3 cellular contexts compared by ENCODE assay signal in the genomic region with DNA sequence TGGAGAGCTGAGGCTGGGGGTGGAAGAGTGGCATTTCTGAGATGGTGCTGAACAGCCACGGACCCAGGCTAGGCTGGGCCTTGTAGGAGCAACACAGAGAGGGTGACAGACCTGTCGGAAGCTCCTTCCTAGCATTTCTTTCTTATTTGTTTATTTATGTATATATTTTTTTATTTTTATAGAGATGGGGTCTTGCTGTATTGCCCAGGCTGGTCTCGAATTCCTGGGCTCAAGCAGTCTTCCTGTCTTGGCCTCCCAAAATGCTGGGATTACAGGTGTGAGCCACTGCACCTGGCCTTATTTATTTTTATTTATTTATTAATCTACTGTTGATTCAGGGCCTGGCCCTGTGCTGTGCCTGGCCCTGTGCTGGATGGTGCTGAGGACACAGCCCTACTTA.
TF ChIP-seq lines count a peak whose summit lies in the region.

No MANE protein-coding gene starts in this region.

TF ChIP-seq in SK-N-SH, 30 proteins besides CTCF, POLR2A, EP300 and RAD21:
- TF ChIP-seq, protein P1, sequence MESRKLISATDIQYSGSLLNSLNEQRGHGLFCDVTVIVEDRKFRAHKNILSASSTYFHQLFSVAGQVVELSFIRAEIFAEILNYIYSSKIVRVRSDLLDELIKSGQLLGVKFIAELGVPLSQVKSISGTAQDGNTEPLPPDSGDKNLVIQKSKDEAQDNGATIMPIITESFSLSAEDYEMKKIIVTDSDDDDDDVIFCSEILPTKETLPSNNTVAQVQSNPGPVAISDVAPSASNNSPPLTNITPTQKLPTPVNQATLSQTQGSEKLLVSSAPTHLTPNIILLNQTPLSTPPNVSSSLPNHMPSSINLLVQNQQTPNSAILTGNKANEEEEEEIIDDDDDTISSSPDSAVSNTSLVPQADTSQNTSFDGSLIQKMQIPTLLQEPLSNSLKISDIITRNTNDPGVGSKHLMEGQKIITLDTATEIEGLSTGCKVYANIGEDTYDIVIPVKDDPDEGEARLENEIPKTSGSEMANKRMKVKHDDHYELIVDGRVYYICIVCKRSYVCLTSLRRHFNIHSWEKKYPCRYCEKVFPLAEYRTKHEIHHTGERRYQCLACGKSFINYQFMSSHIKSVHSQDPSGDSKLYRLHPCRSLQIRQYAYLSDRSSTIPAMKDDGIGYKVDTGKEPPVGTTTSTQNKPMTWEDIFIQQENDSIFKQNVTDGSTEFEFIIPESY (IDR thresholded peaks at IDR 0.05; ENCODE audit: borderline replicate concordance, low read depth): no peak
- TF ChIP-seq GABPA (IDR thresholded peaks at IDR 0.05; ENCODE audit: low read depth): no peak
- TF ChIP-seq, protein P2, sequence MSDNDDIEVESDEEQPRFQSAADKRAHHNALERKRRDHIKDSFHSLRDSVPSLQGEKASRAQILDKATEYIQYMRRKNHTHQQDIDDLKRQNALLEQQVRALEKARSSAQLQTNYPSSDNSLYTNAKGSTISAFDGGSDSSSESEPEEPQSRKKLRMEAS (IDR thresholded peaks at IDR 0.05; ENCODE audit: low read depth): no peak
- TF ChIP-seq YY1 (IDR thresholded peaks at IDR 0.05; ENCODE audit: low read depth): no peak
- no peak for TF ChIP-seq CHD2 (IDR thresholded peaks at IDR 0.05; ENCODE audit: low read length, partially characterized antibody)
- no peak for TF ChIP-seq MXI1 (IDR thresholded peaks at IDR 0.05; ENCODE audit: low read depth, low read length)
- no peak for TF ChIP-seq GATA2 (CRISPR knock-in tag; IDR thresholded peaks at IDR 0.05)
- no peak for TF ChIP-seq SMC3 (IDR thresholded peaks at IDR 0.05; ENCODE audit: low read depth, low read length)
- TF ChIP-seq, protein P3, sequence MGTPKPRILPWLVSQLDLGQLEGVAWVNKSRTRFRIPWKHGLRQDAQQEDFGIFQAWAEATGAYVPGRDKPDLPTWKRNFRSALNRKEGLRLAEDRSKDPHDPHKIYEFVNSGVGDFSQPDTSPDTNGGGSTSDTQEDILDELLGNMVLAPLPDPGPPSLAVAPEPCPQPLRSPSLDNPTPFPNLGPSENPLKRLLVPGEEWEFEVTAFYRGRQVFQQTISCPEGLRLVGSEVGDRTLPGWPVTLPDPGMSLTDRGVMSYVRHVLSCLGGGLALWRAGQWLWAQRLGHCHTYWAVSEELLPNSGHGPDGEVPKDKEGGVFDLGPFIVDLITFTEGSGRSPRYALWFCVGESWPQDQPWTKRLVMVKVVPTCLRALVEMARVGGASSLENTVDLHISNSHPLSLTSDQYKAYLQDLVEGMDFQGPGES (IDR thresholded peaks at IDR 0.05; ENCODE audit: low read depth, low read length): no peak
- TF ChIP-seq RCOR1 (IDR thresholded peaks at IDR 0.05; ENCODE audit: low read length): no peak

TF ChIP-seq in SK-N-SH treated with all-trans-retinoic acid at 6 μM for 48 hours, 23 proteins besides CTCF, POLR2A, EP300 and RAD21:
- TF ChIP-seq ZFP30 (CRISPR knock-in tag; IDR thresholded peaks at IDR 0.05): no peak
- TF ChIP-seq OSR1 (CRISPR knock-in tag; IDR thresholded peaks at IDR 0.05): no peak

TF ChIP-seq in GM23338, 12 proteins besides CTCF, POLR2A, EP300 and RAD21:
- no peak for TF ChIP-seq ZNF114 (CRISPR knock-in tag; IDR thresholded peaks at IDR 0.05)
- no peak for TF ChIP-seq CREB1 (CRISPR knock-in tag; IDR thresholded peaks at IDR 0.05; ENCODE audit: low read depth)
- TF ChIP-seq ZNF331 (CRISPR knock-in tag; IDR thresholded peaks at IDR 0.05; ENCODE audit: low read depth): no peak
- TF ChIP-seq, protein P4, sequence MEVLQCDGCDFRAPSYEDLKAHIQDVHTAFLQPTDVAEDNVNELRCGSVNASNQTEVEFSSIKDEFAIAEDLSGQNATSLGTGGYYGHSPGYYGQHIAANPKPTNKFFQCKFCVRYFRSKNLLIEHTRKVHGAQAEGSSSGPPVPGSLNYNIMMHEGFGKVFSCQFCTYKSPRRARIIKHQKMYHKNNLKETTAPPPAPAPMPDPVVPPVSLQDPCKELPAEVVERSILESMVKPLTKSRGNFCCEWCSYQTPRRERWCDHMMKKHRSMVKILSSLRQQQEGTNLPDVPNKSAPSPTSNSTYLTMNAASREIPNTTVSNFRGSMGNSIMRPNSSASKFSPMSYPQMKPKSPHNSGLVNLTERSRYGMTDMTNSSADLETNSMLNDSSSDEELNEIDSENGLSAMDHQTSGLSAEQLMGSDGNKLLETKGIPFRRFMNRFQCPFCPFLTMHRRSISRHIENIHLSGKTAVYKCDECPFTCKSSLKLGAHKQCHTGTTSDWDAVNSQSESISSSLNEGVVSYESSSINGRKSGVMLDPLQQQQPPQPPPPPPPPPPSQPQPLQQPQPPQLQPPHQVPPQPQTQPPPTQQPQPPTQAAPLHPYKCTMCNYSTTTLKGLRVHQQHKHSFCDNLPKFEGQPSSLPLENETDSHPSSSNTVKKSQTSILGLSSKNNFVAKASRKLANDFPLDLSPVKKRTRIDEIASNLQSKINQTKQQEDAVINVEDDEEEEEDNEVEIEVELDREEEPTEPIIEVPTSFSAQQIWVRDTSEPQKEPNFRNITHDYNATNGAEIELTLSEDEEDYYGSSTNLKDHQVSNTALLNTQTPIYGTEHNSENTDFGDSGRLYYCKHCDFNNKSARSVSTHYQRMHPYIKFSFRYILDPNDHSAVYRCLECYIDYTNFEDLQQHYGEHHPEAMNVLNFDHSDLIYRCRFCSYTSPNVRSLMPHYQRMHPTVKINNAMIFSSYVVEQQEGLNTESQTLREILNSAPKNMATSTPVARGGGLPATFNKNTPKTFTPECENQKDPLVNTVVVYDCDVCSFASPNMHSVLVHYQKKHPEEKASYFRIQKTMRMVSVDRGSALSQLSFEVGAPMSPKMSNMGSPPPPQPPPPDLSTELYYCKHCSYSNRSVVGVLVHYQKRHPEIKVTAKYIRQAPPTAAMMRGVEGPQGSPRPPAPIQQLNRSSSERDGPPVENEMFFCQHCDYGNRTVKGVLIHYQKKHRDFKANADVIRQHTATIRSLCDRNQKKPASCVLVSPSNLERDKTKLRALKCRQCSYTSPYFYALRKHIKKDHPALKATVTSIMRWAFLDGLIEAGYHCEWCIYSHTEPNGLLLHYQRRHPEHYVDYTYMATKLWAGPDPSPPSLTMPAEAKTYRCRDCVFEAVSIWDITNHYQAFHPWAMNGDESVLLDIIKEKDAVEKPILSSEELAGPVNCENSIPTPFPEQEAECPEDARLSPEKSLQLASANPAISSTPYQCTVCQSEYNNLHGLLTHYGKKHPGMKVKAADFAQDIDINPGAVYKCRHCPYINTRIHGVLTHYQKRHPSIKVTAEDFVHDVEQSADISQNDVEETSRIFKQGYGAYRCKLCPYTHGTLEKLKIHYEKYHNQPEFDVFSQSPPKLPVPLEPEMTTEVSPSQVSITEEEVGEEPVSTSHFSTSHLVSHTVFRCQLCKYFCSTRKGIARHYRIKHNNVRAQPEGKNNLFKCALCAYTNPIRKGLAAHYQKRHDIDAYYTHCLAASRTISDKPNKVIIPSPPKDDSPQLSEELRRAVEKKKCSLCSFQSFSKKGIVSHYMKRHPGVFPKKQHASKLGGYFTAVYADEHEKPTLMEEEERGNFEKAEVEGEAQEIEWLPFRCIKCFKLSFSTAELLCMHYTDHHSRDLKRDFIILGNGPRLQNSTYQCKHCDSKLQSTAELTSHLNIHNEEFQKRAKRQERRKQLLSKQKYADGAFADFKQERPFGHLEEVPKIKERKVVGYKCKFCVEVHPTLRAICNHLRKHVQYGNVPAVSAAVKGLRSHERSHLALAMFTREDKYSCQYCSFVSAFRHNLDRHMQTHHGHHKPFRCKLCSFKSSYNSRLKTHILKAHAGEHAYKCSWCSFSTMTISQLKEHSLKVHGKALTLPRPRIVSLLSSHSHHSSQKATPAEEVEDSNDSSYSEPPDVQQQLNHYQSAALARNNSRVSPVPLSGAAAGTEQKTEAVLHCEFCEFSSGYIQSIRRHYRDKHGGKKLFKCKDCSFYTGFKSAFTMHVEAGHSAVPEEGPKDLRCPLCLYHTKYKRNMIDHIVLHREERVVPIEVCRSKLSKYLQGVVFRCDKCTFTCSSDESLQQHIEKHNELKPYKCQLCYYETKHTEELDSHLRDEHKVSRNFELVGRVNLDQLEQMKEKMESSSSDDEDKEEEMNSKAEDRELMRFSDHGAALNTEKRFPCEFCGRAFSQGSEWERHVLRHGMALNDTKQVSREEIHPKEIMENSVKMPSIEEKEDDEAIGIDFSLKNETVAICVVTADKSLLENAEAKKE (CRISPR knock-in tag; IDR thresholded peaks at IDR 0.05): no peak
- no peak for TF ChIP-seq STAT1 (IDR thresholded peaks at IDR 0.05; ENCODE audit: unreplicated experiment)
- TF ChIP-seq POLR2AphosphoS5 (IDR thresholded peaks at IDR 0.05; ENCODE audit: low read depth): no peak
- no peak for TF ChIP-seq EZH2 (IDR thresholded peaks at IDR 0.05; ENCODE audit: low read depth, unreplicated experiment)
